ENCODE assay signal across 1 cellular context in the genomic region with DNA sequence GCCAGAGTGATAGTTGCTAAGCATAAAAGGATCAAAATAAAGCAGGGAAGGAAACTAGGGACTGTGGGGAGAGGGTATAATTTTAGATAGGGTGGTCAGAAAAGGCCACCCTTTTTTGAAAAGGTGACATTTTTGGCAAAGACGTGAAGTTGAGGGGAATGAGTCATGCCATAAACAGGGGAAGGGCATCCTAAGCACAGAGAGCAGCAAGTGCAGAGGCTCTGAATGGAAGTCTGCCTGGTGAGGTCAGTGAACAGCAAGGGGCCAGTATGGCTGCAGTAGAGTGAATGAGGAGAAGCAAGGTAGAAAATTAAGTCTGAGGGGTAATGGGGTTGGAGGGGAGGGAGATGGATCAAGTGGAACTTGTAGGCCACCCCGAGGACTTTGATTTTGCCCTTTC.
TF ChIP-seq lines count a peak whose summit lies in the region.

No MANE protein-coding gene starts in this region.

TF ChIP-seq in GM23338, 12 proteins besides CTCF, POLR2A, EP300 and RAD21:
- TF ChIP-seq, protein P1, sequence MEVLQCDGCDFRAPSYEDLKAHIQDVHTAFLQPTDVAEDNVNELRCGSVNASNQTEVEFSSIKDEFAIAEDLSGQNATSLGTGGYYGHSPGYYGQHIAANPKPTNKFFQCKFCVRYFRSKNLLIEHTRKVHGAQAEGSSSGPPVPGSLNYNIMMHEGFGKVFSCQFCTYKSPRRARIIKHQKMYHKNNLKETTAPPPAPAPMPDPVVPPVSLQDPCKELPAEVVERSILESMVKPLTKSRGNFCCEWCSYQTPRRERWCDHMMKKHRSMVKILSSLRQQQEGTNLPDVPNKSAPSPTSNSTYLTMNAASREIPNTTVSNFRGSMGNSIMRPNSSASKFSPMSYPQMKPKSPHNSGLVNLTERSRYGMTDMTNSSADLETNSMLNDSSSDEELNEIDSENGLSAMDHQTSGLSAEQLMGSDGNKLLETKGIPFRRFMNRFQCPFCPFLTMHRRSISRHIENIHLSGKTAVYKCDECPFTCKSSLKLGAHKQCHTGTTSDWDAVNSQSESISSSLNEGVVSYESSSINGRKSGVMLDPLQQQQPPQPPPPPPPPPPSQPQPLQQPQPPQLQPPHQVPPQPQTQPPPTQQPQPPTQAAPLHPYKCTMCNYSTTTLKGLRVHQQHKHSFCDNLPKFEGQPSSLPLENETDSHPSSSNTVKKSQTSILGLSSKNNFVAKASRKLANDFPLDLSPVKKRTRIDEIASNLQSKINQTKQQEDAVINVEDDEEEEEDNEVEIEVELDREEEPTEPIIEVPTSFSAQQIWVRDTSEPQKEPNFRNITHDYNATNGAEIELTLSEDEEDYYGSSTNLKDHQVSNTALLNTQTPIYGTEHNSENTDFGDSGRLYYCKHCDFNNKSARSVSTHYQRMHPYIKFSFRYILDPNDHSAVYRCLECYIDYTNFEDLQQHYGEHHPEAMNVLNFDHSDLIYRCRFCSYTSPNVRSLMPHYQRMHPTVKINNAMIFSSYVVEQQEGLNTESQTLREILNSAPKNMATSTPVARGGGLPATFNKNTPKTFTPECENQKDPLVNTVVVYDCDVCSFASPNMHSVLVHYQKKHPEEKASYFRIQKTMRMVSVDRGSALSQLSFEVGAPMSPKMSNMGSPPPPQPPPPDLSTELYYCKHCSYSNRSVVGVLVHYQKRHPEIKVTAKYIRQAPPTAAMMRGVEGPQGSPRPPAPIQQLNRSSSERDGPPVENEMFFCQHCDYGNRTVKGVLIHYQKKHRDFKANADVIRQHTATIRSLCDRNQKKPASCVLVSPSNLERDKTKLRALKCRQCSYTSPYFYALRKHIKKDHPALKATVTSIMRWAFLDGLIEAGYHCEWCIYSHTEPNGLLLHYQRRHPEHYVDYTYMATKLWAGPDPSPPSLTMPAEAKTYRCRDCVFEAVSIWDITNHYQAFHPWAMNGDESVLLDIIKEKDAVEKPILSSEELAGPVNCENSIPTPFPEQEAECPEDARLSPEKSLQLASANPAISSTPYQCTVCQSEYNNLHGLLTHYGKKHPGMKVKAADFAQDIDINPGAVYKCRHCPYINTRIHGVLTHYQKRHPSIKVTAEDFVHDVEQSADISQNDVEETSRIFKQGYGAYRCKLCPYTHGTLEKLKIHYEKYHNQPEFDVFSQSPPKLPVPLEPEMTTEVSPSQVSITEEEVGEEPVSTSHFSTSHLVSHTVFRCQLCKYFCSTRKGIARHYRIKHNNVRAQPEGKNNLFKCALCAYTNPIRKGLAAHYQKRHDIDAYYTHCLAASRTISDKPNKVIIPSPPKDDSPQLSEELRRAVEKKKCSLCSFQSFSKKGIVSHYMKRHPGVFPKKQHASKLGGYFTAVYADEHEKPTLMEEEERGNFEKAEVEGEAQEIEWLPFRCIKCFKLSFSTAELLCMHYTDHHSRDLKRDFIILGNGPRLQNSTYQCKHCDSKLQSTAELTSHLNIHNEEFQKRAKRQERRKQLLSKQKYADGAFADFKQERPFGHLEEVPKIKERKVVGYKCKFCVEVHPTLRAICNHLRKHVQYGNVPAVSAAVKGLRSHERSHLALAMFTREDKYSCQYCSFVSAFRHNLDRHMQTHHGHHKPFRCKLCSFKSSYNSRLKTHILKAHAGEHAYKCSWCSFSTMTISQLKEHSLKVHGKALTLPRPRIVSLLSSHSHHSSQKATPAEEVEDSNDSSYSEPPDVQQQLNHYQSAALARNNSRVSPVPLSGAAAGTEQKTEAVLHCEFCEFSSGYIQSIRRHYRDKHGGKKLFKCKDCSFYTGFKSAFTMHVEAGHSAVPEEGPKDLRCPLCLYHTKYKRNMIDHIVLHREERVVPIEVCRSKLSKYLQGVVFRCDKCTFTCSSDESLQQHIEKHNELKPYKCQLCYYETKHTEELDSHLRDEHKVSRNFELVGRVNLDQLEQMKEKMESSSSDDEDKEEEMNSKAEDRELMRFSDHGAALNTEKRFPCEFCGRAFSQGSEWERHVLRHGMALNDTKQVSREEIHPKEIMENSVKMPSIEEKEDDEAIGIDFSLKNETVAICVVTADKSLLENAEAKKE (CRISPR knock-in tag; IDR thresholded peaks at IDR 0.05), result no peak
- TF ChIP-seq JUNB (IDR thresholded peaks at IDR 0.05; ENCODE audit: unreplicated experiment), result no peak
- TF ChIP-seq EZH2phosphoT487 (IDR thresholded peaks at IDR 0.05; ENCODE audit: unreplicated experiment), result no peak
- TF ChIP-seq STAT1 (IDR thresholded peaks at IDR 0.05; ENCODE audit: unreplicated experiment), result no peak
- TF ChIP-seq, protein P2, sequence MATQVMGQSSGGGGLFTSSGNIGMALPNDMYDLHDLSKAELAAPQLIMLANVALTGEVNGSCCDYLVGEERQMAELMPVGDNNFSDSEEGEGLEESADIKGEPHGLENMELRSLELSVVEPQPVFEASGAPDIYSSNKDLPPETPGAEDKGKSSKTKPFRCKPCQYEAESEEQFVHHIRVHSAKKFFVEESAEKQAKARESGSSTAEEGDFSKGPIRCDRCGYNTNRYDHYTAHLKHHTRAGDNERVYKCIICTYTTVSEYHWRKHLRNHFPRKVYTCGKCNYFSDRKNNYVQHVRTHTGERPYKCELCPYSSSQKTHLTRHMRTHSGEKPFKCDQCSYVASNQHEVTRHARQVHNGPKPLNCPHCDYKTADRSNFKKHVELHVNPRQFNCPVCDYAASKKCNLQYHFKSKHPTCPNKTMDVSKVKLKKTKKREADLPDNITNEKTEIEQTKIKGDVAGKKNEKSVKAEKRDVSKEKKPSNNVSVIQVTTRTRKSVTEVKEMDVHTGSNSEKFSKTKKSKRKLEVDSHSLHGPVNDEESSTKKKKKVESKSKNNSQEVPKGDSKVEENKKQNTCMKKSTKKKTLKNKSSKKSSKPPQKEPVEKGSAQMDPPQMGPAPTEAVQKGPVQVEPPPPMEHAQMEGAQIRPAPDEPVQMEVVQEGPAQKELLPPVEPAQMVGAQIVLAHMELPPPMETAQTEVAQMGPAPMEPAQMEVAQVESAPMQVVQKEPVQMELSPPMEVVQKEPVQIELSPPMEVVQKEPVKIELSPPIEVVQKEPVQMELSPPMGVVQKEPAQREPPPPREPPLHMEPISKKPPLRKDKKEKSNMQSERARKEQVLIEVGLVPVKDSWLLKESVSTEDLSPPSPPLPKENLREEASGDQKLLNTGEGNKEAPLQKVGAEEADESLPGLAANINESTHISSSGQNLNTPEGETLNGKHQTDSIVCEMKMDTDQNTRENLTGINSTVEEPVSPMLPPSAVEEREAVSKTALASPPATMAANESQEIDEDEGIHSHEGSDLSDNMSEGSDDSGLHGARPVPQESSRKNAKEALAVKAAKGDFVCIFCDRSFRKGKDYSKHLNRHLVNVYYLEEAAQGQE (IDR thresholded peaks at IDR 0.05; ENCODE audit: unreplicated experiment), result no peak
- TF ChIP-seq ZNF114 (CRISPR knock-in tag; IDR thresholded peaks at IDR 0.05), result no peak
- TF ChIP-seq NANOG (IDR thresholded peaks at IDR 0.05; ENCODE audit: borderline replicate concordance), result no peak
- no peak for TF ChIP-seq POLR2AphosphoS5 (IDR thresholded peaks at IDR 0.05; ENCODE audit: low read depth)
- no peak for TF ChIP-seq ZNF331 (CRISPR knock-in tag; IDR thresholded peaks at IDR 0.05; ENCODE audit: low read depth)
